ENCODE assay signal across 8 cellular contexts in the genomic region with DNA sequence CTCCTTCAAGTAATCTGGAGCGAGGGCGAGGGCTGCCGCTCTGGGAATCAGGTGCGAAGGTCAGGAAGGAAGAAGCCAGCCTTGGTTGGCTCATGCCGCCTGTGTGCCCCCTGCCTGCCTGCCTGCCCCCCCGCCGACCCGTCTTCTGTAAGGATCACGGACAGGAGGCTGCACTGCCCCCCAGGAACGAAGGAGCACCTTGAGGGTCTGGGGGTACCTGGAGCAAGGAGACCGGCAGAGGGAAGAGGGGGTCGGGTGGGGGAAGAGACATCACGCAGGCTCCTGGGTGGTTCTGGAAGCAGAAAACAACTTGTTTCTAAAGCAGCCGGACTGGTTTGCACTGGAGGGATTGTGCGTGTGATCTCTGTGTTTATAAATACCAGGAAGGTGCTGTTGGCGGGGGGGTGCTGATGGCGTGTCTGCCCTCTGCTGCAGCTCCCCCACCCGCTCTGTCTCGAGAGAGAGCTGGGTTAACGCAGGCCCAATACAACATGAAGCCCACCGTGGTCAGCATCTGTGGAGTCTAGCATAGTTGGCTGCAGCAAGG. TPM values are rescaled to one million over a fixed set of nuclear protein-coding genes. Genes with fewer than 3 reads are reported as not detected.
DNase-seq lines count a peak whose midpoint lies in the region; ATAC-seq and TF ChIP-seq lines count a peak whose summit lies in the region.

No MANE protein-coding gene starts in this region.

- ATAC-seq in HG03135 (IDR thresholded peaks at IDR 0.05; ENCODE audit: unreplicated experiment) = no peak

- H3K4me3 ChIP-seq in endodermal cell (ENCODE audit: low read length) = peak overlapping the region; percentile 84

- peaks cover 29% of the 10 kb centered on the region for H3K27me3 ChIP-seq in endodermal cell (ENCODE audit: control insufficient read depth, insufficient read depth, low read length, poor library complexity, severe bottlenecking)

- peaks cover 13% of the 10 kb centered on the region for H3K4me1 Mint-ChIP-seq in endodermal cell

- peaks cover 13% of the 10 kb centered on the region for H3K27me3 Mint-ChIP-seq in endodermal cell (ENCODE audit: insufficient read depth)

- no peaks in the 10 kb centered on the region for H3K9me3 ChIP-seq in endodermal cell (ENCODE audit: control insufficient read depth, low read length)

- H3K9me3 Mint-ChIP-seq in endodermal cell = no peaks in the 10 kb centered on the region

- no peak overlapping the region for H3K27ac Mint-ChIP-seq in endodermal cell

- H3K9ac ChIP-seq in endodermal cell (ENCODE audit: extremely low read depth, low read length, poor library complexity, severe bottlenecking) = peak overlapping the region; percentile 25

- in situ Hi-C loops in Caki2 (cut with HindIII; ENCODE audit: low pct_unique_long_range_greater_than_20kb, low sequenced_read_pairs) = no loop called here

- H3K27ac ChIP-seq in endodermal cell (ENCODE audit: low read depth, low read length) = no peak overlapping the region

- TF ChIP-seq CTCF in endodermal cell (conservative IDR thresholded peaks at IDR 0.05) = no peak

- WGBS in endodermal cell (ENCODE audit: insufficient coverage in 1 of 2, insufficient read length in 1 of 2), 2 experiments = 33 to 46% methylated on average over 10 to 21 of the region's 21 CpGs

- DNase-seq in Caki2 (ENCODE audit: low read depth) (peak; percentile 56), NCI-H510A (lab: John Stamatoyannopoulos, UW) (peak; percentile 43), endodermal cell (no peak), myocyte (ENCODE audit: low read depth) (peak; percentile 71), cerebellar nuclear complex (lab: John Stamatoyannopoulos, UW) (no peak), cortex of kidney (lab: John Stamatoyannopoulos, UW) (no peak), DMS114 treated with DMSO at 0.1 percent for 48 hours (lab: John Stamatoyannopoulos, UW; ENCODE audit: unreplicated experiment) (no peak)

- H3K36me3 Mint-ChIP-seq in endodermal cell (ENCODE audit: low read depth) = no peaks in the 10 kb centered on the region

- H3K4me1 ChIP-seq in endodermal cell (ENCODE audit: control insufficient read depth, insufficient read depth, low read length) = no peaks in the 10 kb centered on the region

- no peak overlapping the region for H3K4me3 Mint-ChIP-seq in endodermal cell

- H3K36me3 ChIP-seq in endodermal cell (ENCODE audit: control insufficient read depth, insufficient read depth, low read length) = no peaks in the 10 kb centered on the region

RNA-seq across cellular contexts. Expression of gene FOSL2, which starts 1.7 kb away (rescaled TPM):
- 78.1 and 93.2 TPM in 2 replicates for total RNA-seq in Caki2 (2014; rRNA removed; shearing (Covaris generic); ENCODE audit: low replicate concordance)
- total RNA-seq in endodermal cell (1 to 10 TPM; 1.4 to 3.8 TPM), myocyte (106 and 124 TPM in 2 replicates)
- polyA plus RNA-seq in endodermal cell (2013, experiment 1 of 2) = 2.7 TPM
- polyA plus RNA-seq in endodermal cell (2013, experiment 2 of 2) = 2.6 TPM
- polyA plus RNA-seq in myocyte (2012) = 58.3 TPM

Comparison
In these comparisons a context has a peak if more than half of its experiments do, and no peak if none do; other contexts are left out.
1. DNase-seq: peak in Caki2 (single experiment), NCI-H510A (single experiment) and myocyte (single experiment); none in endodermal cell (single experiment), cerebellar nuclear complex (0 of 2), cortex of kidney (single experiment) and DMS114 treated with DMSO at 0.1 percent for 48 hours (single experiment).
2. RNA of gene FOSL2, which starts 1.7 kb away (total RNA-seq): 106 to 124 TPM in myocyte and 78.1 to 93.2 TPM in Caki2; 1.4 to 3.8 TPM in endodermal cell; every median in the first group is over 10 times any median in the second.